Comparison of ENCODE assay signal across 8 cellular contexts in genomic region chr1:27632387-27633297, GRCh38. TPM values are rescaled to one million over a fixed set of nuclear protein-coding genes. Genes with fewer than 3 reads are reported as not detected.
DNase-seq lines count a peak whose midpoint lies in the region; ATAC-seq, FAIRE-seq and TF ChIP-seq lines count a peak whose summit lies in the region.

No MANE protein-coding gene starts in this region.

- TF ChIP-seq POLR2A in H1 (IDR thresholded peaks at IDR 0.05; ENCODE audit: control extremely low read depth in 1 of 2, low read depth in 2 of 2, low read length in 2 of 2) = no peak

- no peaks in the 10 kb centered on the region for H3K36me3 ChIP-seq in H1 (ENCODE audit: control insufficient read depth in 2 of 4, insufficient read depth in 4 of 4, low read length in 3 of 4)
- H3K36me3 ChIP-seq in BE2C = no peaks in the 10 kb centered on the region

- no peak overlapping the region for H3K23ac ChIP-seq in H1 (ENCODE audit: insufficient read length)

- H4K8ac ChIP-seq in H1 (ENCODE audit: extremely low read depth, insufficient read depth, low read length) = no peak overlapping the region

- H3K4me1 Mint-ChIP-seq in T-cell = peaks cover 66 to 77% (median 72%) of the 10 kb centered on the region in 3 donors

- no peak overlapping the region for H3K56ac ChIP-seq in H1 (replicated peaks; ENCODE audit: insufficient read length, low read depth, low read length)

- no peak for TF ChIP-seq EP300 in H1 (IDR thresholded peaks at IDR 0.05; ENCODE audit: borderline replicate concordance in 1 of 2, low read depth in 2 of 2, low read length in 2 of 2)

- ATAC-seq in GM21367 (IDR thresholded peaks at IDR 0.05; ENCODE audit: unreplicated experiment) (peak; percentile 36), T-cell (replicated peaks in 1 of 4) (peak; percentile 35 to 62 (median 50)), foreskin keratinocyte (no peak)

- no peak overlapping the region for H3K9ac ChIP-seq in H1 (replicated peaks in 1 of 4; ENCODE audit: extremely low read depth in 1 of 4, low read depth in 3 of 4, low read length in 3 of 4)

- no peak overlapping the region for H4K5ac ChIP-seq in H1 (ENCODE audit: insufficient read length, low read depth, low read length)

- H3K18ac ChIP-seq in H1 (ENCODE audit: extremely low read depth, low read length) = no peak overlapping the region; the same call in 1 of the 2 replicates

- H2BK15ac ChIP-seq in H1 (ENCODE audit: low read length) = peak overlapping the region; percentile 61; the same call in 1 of the 2 replicates

- H3K4me3 ChIP-seq in H1 (ENCODE audit: extremely low read depth in 1 of 4, insufficient read depth in 2 of 4, low read depth in 3 of 4, low read length in 4 of 4) = no peak overlapping the region
- no peak overlapping the region for H3K4me3 ChIP-seq in BE2C (ENCODE audit: low read depth, low read length)

- no peak overlapping the region for H2BK120ac ChIP-seq in H1 (replicated peaks; ENCODE audit: low read depth, low read length)

- no peak overlapping the region for H4K91ac ChIP-seq in H1 (replicated peaks; ENCODE audit: insufficient read length, low read length)

- H3K27ac Mint-ChIP-seq in T-cell = peak overlapping the region; percentile 75 to 85

- CTCF ChIA-PET in T-cell (lab: Charles Lee) (interaction anchor here in 1 of 2 donors (0.7 kb wide), 1 partner anchor 29 kb away, joined by 4 read pairs; the partner anchor contains the start of gene AHDC1), H1 (lab: Charles Lee; ENCODE audit: partially characterized antibody) (interaction anchor here (0.6 to 5.3 kb wide), 8 partner anchors 11 to 127 kb away, joined by 3 to 49 read pairs (median 5); no protein-coding TSS in a partner anchor)

- H3K4ac ChIP-seq in H1 (replicated peaks; ENCODE audit: insufficient read length, low read depth, low read length) = no peak overlapping the region

- TF ChIP-seq CTCF in H1 (IDR thresholded peaks at IDR 0.05; ENCODE audit: control extremely low read depth in 1 of 3, insufficient read depth in 1 of 3, low read depth in 1 of 3, low read length in 3 of 3) (no peak), BE2C (IDR thresholded peaks at IDR 0.05; ENCODE audit: low read depth, low read length) (no peak), foreskin keratinocyte (conservative IDR thresholded peaks at IDR 0.05) (no peak)

- WGBS in H1 (ENCODE audit: extremely low coverage in 1 of 2, insufficient coverage in 1 of 2, insufficient read length in 1 of 2, insufficient replicate concordance in 2 of 2, low coverage in 1 of 2, low lambda C conversion rate in 2 of 2, missing lambda C conversion rate in 1 of 2), 2 experiments = 88% methylated on average over 14 of the region's 14 CpGs; no CpG with 5 or more reads in 1 of the 2 experiments

- no peak overlapping the region for H2BK5ac ChIP-seq in H1 (ENCODE audit: low read depth, low read length)

- H3K27me3 ChIP-seq in H1 (replicated peaks in 1 of 4; ENCODE audit: control insufficient read depth in 3 of 4, extremely low read depth in 1 of 4, insufficient read depth in 3 of 4, low read length in 3 of 4) (peaks cover 19 to 36% (median 31%) of the 10 kb centered on the region in 4 experiments), BE2C (no peaks in the 10 kb centered on the region), foreskin keratinocyte (peaks cover 30% of the 10 kb centered on the region)

- peaks cover 0 to 12% (median 4%) of the 10 kb centered on the region in 4 experiments; a peak in 6 of 7 replicates for H3K4me1 ChIP-seq in H1 (replicated peaks in 1 of 4; ENCODE audit: control insufficient read depth in 3 of 4, insufficient read depth in 4 of 4, low read length in 3 of 4)
- H3K4me1 ChIP-seq in BE2C = peaks cover 13% of the 10 kb centered on the region
- no peaks in the 10 kb centered on the region for H3K4me1 ChIP-seq in foreskin keratinocyte

- H3K79me2 ChIP-seq in H1 (ENCODE audit: control insufficient read depth in 1 of 2, insufficient read depth in 2 of 2, low read length in 2 of 2) = no peaks in the 10 kb centered on the region

- TF ChIP-seq RAD21 in H1 (IDR thresholded peaks at IDR 0.05 in 1 of 2, conservative IDR thresholded peaks at IDR 0.05 in 1 of 2; ENCODE audit: low read depth in 2 of 2, low read length in 2 of 2) = no peak

- H3K27ac ChIP-seq in H1 (ENCODE audit: low read depth, low read length) (no peak overlapping the region), foreskin keratinocyte (no peak overlapping the region)

- no peaks in the 10 kb centered on the region for H4K20me1 ChIP-seq in H1 (replicated peaks in 1 of 2; ENCODE audit: control insufficient read depth in 1 of 2, insufficient read depth in 2 of 2, low read length in 2 of 2)

- DNase-seq in CD1c-positive myeloid dendritic cell (ENCODE audit: extremely low spot score) (peak; percentile 64), T-cell (peak in 2 of 34 experiments; percentile 26 to 40), H1 (ENCODE audit: low read depth in 1 of 2, low spot score in 2 of 2) (no peak), BE2C (no peak), HT-29 (ENCODE audit: low spot score) (no peak), foreskin keratinocyte (no peak)
- peak; percentile 76 for DNase-seq in stimulated activated CD8-positive, alpha-beta memory T cell treated with anti-CD3 and anti-CD28 coated beads, Interleukin-4, amount 100 ng/mL, for 48 hours

- H3K4me2 ChIP-seq in H1 (ENCODE audit: insufficient read depth in 1 of 2, low read depth in 2 of 2, low read length in 2 of 2) = no peak overlapping the region

- no peak overlapping the region for H2AFZ ChIP-seq in H1 (ENCODE audit: low read length)

- peaks cover 6% of the 10 kb centered on the region; the same call in 1 of the 2 replicates for H3K23me2 ChIP-seq in H1 (ENCODE audit: low read depth, low read length)

- peak overlapping the region; percentile 52 to 76 (median 56) for H3K4me3 Mint-ChIP-seq in T-cell

- no peaks in the 10 kb centered on the region for H3K9me3 Mint-ChIP-seq in T-cell

- H3K79me1 ChIP-seq in H1 (ENCODE audit: low read depth, low read length) = no peaks in the 10 kb centered on the region

- no peak overlapping the region for H2AK5ac ChIP-seq in H1 (ENCODE audit: low read depth, low read length)

- no peaks in the 10 kb centered on the region for H3K9me3 ChIP-seq in H1 (ENCODE audit: insufficient read depth in 2 of 2, low read depth in 1 of 2, low read length in 1 of 2)
- no peaks in the 10 kb centered on the region for H3K9me3 ChIP-seq in BE2C

- FAIRE-seq in H1 (lab: Jason Lieb, UNC) = no peak

- H2BK12ac ChIP-seq in H1 (ENCODE audit: low read depth, low read length) = 0 out of 2 replicates have a peak overlapping the region, but pooled peaks have one; percentile 2

- H3K14ac ChIP-seq in H1 (ENCODE audit: insufficient read length) = no peak overlapping the region

- H3K27me3 Mint-ChIP-seq in T-cell = no peaks in the 10 kb centered on the region

- no peaks in the 10 kb centered on the region for H3K36me3 Mint-ChIP-seq in T-cell

- H2BK20ac ChIP-seq in H1 (ENCODE audit: low read length) = peak overlapping the region; percentile 93; the same call in 1 of the 2 replicates

- POLR2A ChIA-PET in T-cell (lab: Charles Lee) = interaction anchor here in 1 of 2 donors (0.7 kb wide), 1 partner anchor 924 kb away, joined by 5 read pairs; no protein-coding TSS in a partner anchor
- POLR2A ChIA-PET in H1 (lab: Charles Lee; ENCODE audit: partially characterized antibody) = interaction anchor here (1.0 to 1.2 kb wide), 2 partner anchors 10 to 12 kb away, joined by 3 read pairs; no protein-coding TSS in a partner anchor

RNA-seq across cellular contexts. Expression of gene FGR, which starts 2.3 kb away (rescaled TPM):
- total RNA-seq in T-cell (10 to 100 TPM in 2 of 5 donors, 1 to 10 TPM in 3; 3.2 to 37.3 (median 5.7) TPM), foreskin keratinocyte (not detected in 2 replicates)
- 0.22 and 0.36 TPM in 2 replicates for total RNA-seq in H1 (2021; fragmentation: NEBNext Ultra II Directional; extraction: Animal tissue kit (Norgen Biotek cat#: 25700))
- polyA plus RNA-seq in H1 (2011; rRNA removed) (0.86 and 0.95 TPM in 2 replicates), foreskin keratinocyte (0.02 TPM in 1 of 2 replicates, not detected in the other)
- 0.62 TPM for polyA plus RNA-seq in H1 (2011; cell fraction: cytosol; rRNA removed)
- polyA plus RNA-seq in H1 (2011; cell fraction: nucleus; rRNA removed) = 1.6 TPM
- 0.39 to 0.50 TPM (median 0.42 TPM) in 3 of 4 replicates, not detected in the other for polyA plus RNA-seq in H1 (2012, experiment 1 of 2)
- 0.18 TPM for polyA plus RNA-seq in H1 (2012, experiment 2 of 2)
- 0.34 TPM for polyA plus RNA-seq in H1 (2013, experiment 1 of 2)
- 0.33 TPM for polyA plus RNA-seq in H1 (2013, experiment 2 of 2)
- polyA minus RNA-seq in H1 (2011; rRNA and poly(A)+ RNA removed) = 0.57 and 1.2 TPM in 2 replicates
- polyA minus RNA-seq in H1 (2011; cell fraction: cytosol; rRNA and poly(A)+ RNA removed) = not detected
- polyA minus RNA-seq in H1 (2011; cell fraction: nucleus; rRNA and poly(A)+ RNA removed) = 0.60 TPM
- not detected for polyA plus RNA-seq in BE2C (2012; ENCODE audit: insufficient read depth, insufficient read length, low read depth)
- not detected in 2 replicates for total RNA-seq in HT-29 (2014; rRNA removed; shearing (Covaris generic))

RNA-seq across cellular contexts. Expression of gene AHDC1, which starts 28.7 kb away (rescaled TPM):
- total RNA-seq in T-cell (10 to 100 TPM; 21.9 to 26.4 (median 23.1) TPM), foreskin keratinocyte (12.1 and 14.8 TPM in 2 replicates)
- 35.1 and 39.4 TPM in 2 replicates for total RNA-seq in H1 (2021; fragmentation: NEBNext Ultra II Directional; extraction: Animal tissue kit (Norgen Biotek cat#: 25700))
- polyA plus RNA-seq in H1 (2011; rRNA removed) (4.4 and 8.6 TPM in 2 replicates), foreskin keratinocyte (4.0 and 5.4 TPM in 2 replicates)
- polyA plus RNA-seq in H1 (2011; cell fraction: cytosol; rRNA removed) = 3.3 TPM
- polyA plus RNA-seq in H1 (2011; cell fraction: nucleus; rRNA removed) = 17.1 TPM
- polyA plus RNA-seq in H1 (2012, experiment 1 of 2) = 18.4 to 23.0 TPM (median 21.1 TPM) in 4 replicates
- 17.0 TPM for polyA plus RNA-seq in H1 (2012, experiment 2 of 2)
- polyA plus RNA-seq in H1 (2013, experiment 1 of 2) = 11.2 TPM
- 11.1 TPM for polyA plus RNA-seq in H1 (2013, experiment 2 of 2)
- 4.4 and 6.1 TPM in 2 replicates for polyA minus RNA-seq in H1 (2011; rRNA and poly(A)+ RNA removed)
- 11.9 TPM for polyA minus RNA-seq in H1 (2011; cell fraction: cytosol; rRNA and poly(A)+ RNA removed)
- 10.5 TPM for polyA minus RNA-seq in H1 (2011; cell fraction: nucleus; rRNA and poly(A)+ RNA removed)
- 49.9 TPM for polyA plus RNA-seq in BE2C (2012; ENCODE audit: insufficient read depth, insufficient read length, low read depth)
- total RNA-seq in HT-29 (2014; rRNA removed; shearing (Covaris generic)) = 12.2 and 20.4 TPM in 2 replicates

RNA-seq across cellular contexts. Expression of gene IFI6, which starts 39.4 kb away (rescaled TPM):
- total RNA-seq in T-cell = 10 to 100 TPM; 28.2 to 52.1 (median 40.7) TPM
- 4.9 and 6.1 TPM in 2 replicates for total RNA-seq in H1 (2021; fragmentation: NEBNext Ultra II Directional; extraction: Animal tissue kit (Norgen Biotek cat#: 25700))
- polyA plus RNA-seq in H1 (2011; rRNA removed) = 13.0 and 13.2 TPM in 2 replicates
- 12.3 TPM for polyA plus RNA-seq in H1 (2011; cell fraction: cytosol; rRNA removed)
- 8.3 TPM for polyA plus RNA-seq in H1 (2011; cell fraction: nucleus; rRNA removed)
- polyA plus RNA-seq in H1 (2012, experiment 1 of 2) = 9.7 to 19.5 TPM (median 15.7 TPM) in 4 replicates
- 15.5 TPM for polyA plus RNA-seq in H1 (2012, experiment 2 of 2)
- 9.2 TPM for polyA plus RNA-seq in H1 (2013, experiment 1 of 2)
- 11.9 TPM for polyA plus RNA-seq in H1 (2013, experiment 2 of 2)
- 0.79 and 1.7 TPM in 2 replicates for polyA minus RNA-seq in H1 (2011; rRNA and poly(A)+ RNA removed)
- polyA minus RNA-seq in H1 (2011; cell fraction: cytosol; rRNA and poly(A)+ RNA removed) = 2.9 TPM
- polyA minus RNA-seq in H1 (2011; cell fraction: nucleus; rRNA and poly(A)+ RNA removed) = 1.9 TPM
- 19.9 TPM for polyA plus RNA-seq in BE2C (2012; ENCODE audit: insufficient read depth, insufficient read length, low read depth)
- 84.5 and 178 TPM in 2 replicates for total RNA-seq in HT-29 (2014; rRNA removed; shearing (Covaris generic))
- total RNA-seq in foreskin keratinocyte = 797 and 1,066 TPM in 2 replicates
- 1,018 and 1,394 TPM in 2 replicates for polyA plus RNA-seq in foreskin keratinocyte

Comparison
In these comparisons a context has a peak if more than half of its experiments do, and no peak if none do; other contexts are left out.
1. DNase-seq: peak in CD1c-positive myeloid dendritic cell (single experiment) and stimulated activated CD8-positive, alpha-beta memory T cell treated with anti-CD3 and anti-CD28 coated beads, Interleukin-4, amount 100 ng/mL, for 48 hours (single experiment); none in H1 (0 of 2), BE2C (single experiment), HT-29 (single experiment) and foreskin keratinocyte (0 of 2).